8 cellular contexts compared by ENCODE assay signal in the genomic region with DNA sequence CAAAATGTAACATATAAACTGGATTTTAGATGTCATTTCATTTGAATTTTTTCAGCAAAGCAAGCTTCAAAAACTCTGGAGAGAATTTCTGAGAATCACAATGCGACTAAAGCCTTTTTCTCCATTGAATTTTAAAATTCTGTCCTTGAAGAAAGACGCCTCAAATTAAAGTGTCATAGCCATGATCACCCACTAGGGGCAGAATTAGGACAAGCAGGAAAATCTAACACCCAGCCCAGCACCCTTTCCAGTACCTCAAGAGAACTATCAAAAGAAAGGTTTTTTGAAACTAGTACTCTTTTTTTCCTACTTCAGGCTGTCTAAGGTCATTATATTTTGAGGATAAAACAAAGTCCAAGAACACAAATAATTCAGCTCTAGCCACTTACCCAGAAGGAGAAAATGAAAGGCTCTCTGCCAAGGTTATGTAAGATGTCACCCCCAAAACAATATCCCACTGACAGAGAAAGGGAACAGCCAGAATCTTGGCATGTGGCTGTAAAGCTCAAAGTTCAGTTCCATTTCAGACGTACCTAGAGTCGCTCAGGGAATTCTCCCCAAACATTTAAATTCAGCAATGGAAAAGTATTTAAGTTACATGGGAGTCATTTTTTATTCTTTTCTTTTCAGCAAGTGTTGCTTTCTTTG.
A peak's percentile ranks its signal among the peaks of the same experiment; 100 is the strongest.
DNase-seq lines count a peak whose midpoint lies in the region; ATAC-seq and TF ChIP-seq lines count a peak whose summit lies in the region.

No MANE protein-coding gene starts in this region.

- H3K4me1 ChIP-seq in heart left ventricle (no peaks in the 10 kb centered on the region), PC-9 (replicated peaks; ENCODE audit: insufficient read depth) (no peaks in the 10 kb centered on the region), endodermal cell (ENCODE audit: control insufficient read depth, insufficient read depth, low read length) (peaks cover 8% of the 10 kb centered on the region), neural progenitor cell (peaks cover 12% of the 10 kb centered on the region)

- no peaks in the 10 kb centered on the region for H3K36me3 ChIP-seq in heart left ventricle
- no peaks in the 10 kb centered on the region for H3K36me3 ChIP-seq in PC-9 (ENCODE audit: low read depth)
- H3K36me3 ChIP-seq in endodermal cell (ENCODE audit: control insufficient read depth, insufficient read depth, low read length) = no peaks in the 10 kb centered on the region
- H3K36me3 ChIP-seq in neural progenitor cell = no peaks in the 10 kb centered on the region

- 59 to 67% (median 63%) methylated on average over 4 of the region's 4 CpGs for WGBS in heart left ventricle, 4 donors
- WGBS in endodermal cell (ENCODE audit: insufficient coverage in 1 of 2, insufficient read length in 1 of 2), 2 experiments = 59 to 70% methylated on average over 4 of the region's 4 CpGs

- BruUV-seq in PC-9 (replicated peaks; lab: Mats Ljungman, UMichigan) = no TSS peak

- DNase-seq in heart left ventricle (no peak), Right ventricle myocardium inferior (ENCODE audit: missing footprints) (no peak), HFF-Myc (ENCODE audit: extremely low read depth, low read depth) (no peak), PC-9 (no peak), endodermal cell (peak; percentile 73), neural progenitor cell (ENCODE audit: low spot score) (peak; percentile 54), islet precursor cell (no peak), HuH-7 (ENCODE audit: low spot score) (no peak)

- intact Hi-C loops in heart left ventricle (cut with DNase I) = loop anchor here in 7 of 10 donors (10.0 kb wide), 4 partner anchors 336 to 716 kb away; no protein-coding TSS in a partner anchor
- intact Hi-C loops in Right ventricle myocardium inferior (cut with DNase I) = loop anchor here (10.0 kb wide), 1 partner anchor 106 kb away; no protein-coding TSS in a partner anchor
- intact Hi-C loops in PC-9 (cut with micrococcal nuclease; ENCODE audit: unreplicated experiment) = no loop called here

- H3K27ac ChIP-seq in heart left ventricle (no peak overlapping the region), PC-9 (no peak overlapping the region), endodermal cell (ENCODE audit: low read depth, low read length) (no peak overlapping the region), neural progenitor cell (no peak overlapping the region)

- H2AFZ ChIP-seq in PC-9 = no peak overlapping the region
- H2AFZ ChIP-seq in neural progenitor cell (replicated peaks) = no peak overlapping the region

- POLR2A ChIA-PET in PC-9 (lab: Charles Lee; ENCODE audit: unreplicated experiment) = no interaction called here

- H3K4me3 Mint-ChIP-seq in endodermal cell = no peak overlapping the region
- no peak overlapping the region for H3K4me3 Mint-ChIP-seq in neural progenitor cell

- no peak overlapping the region for H3K9ac ChIP-seq in endodermal cell (ENCODE audit: extremely low read depth, low read length, poor library complexity, severe bottlenecking)
- no peak overlapping the region for H3K9ac ChIP-seq in neural progenitor cell

- H3K79me2 ChIP-seq in PC-9 (ENCODE audit: low read depth) (no peaks in the 10 kb centered on the region), neural progenitor cell (ENCODE audit: low read depth) (no peaks in the 10 kb centered on the region)

- H3K27ac Mint-ChIP-seq in endodermal cell (no peak overlapping the region), neural progenitor cell (no peak overlapping the region)

- peak; percentile 46 to 78 (median 69) for TF ChIP-seq CTCF in heart left ventricle (IDR thresholded peaks at IDR 0.05)
- peak; percentile 58 for TF ChIP-seq CTCF in HFF-Myc (IDR thresholded peaks at IDR 0.05; ENCODE audit: low read depth, low read length, missing control alignments)
- peak; percentile 94 for TF ChIP-seq CTCF in PC-9 (conservative IDR thresholded peaks at IDR 0.05)
- TF ChIP-seq CTCF in endodermal cell (conservative IDR thresholded peaks at IDR 0.05) = peak; percentile 82
- TF ChIP-seq CTCF in neural progenitor cell (IDR thresholded peaks at IDR 0.05) = peak; percentile 79

- ATAC-seq in heart left ventricle (no peak), Right ventricle myocardium inferior (no peak)

- H3K4me1 Mint-ChIP-seq in endodermal cell (peaks cover 8% of the 10 kb centered on the region), neural progenitor cell (peaks cover 18% of the 10 kb centered on the region)

- H3K27me3 Mint-ChIP-seq in endodermal cell (ENCODE audit: insufficient read depth) = no peaks in the 10 kb centered on the region
- H3K27me3 Mint-ChIP-seq in neural progenitor cell (ENCODE audit: insufficient read depth, low read depth) = no peaks in the 10 kb centered on the region

- H3K4me2 ChIP-seq in PC-9 (no peak overlapping the region), neural progenitor cell (no peak overlapping the region)

- no peaks in the 10 kb centered on the region; the same call in 1 of the 2 replicates for H3K9me2 ChIP-seq in PC-9 (ENCODE audit: insufficient read depth)

- H3F3A ChIP-seq in PC-9 (ENCODE audit: insufficient read depth, low read depth) (no peaks in the 10 kb centered on the region), neural progenitor cell (ENCODE audit: low read depth) (no peaks in the 10 kb centered on the region)

- no peaks in the 10 kb centered on the region for H3K27me3 ChIP-seq in heart left ventricle
- no peaks in the 10 kb centered on the region for H3K27me3 ChIP-seq in PC-9 (ENCODE audit: insufficient read depth, low read depth)
- H3K27me3 ChIP-seq in endodermal cell (ENCODE audit: control insufficient read depth, insufficient read depth, low read length, poor library complexity, severe bottlenecking) = no peaks in the 10 kb centered on the region
- H3K27me3 ChIP-seq in neural progenitor cell = no peaks in the 10 kb centered on the region

- TF ChIP-seq POLR2A in heart left ventricle (IDR thresholded peaks at IDR 0.05) = no peak

- H3K9me3 Mint-ChIP-seq in endodermal cell = peaks cover 19% of the 10 kb centered on the region
- peaks cover 16% of the 10 kb centered on the region for H3K9me3 Mint-ChIP-seq in neural progenitor cell

- H3K36me3 Mint-ChIP-seq in endodermal cell (ENCODE audit: low read depth) = no peaks in the 10 kb centered on the region
- peaks cover 2% of the 10 kb centered on the region for H3K36me3 Mint-ChIP-seq in neural progenitor cell

- H4K20me1 ChIP-seq in PC-9 (ENCODE audit: insufficient read depth) (no peaks in the 10 kb centered on the region), neural progenitor cell (ENCODE audit: low read depth) (no peaks in the 10 kb centered on the region)

- H3K9me3 ChIP-seq in heart left ventricle = no peaks in the 10 kb centered on the region
- H3K9me3 ChIP-seq in PC-9 (ENCODE audit: insufficient read depth, low read depth) = peaks cover 15% of the 10 kb centered on the region; the same call in 1 of the 2 replicates
- peaks cover 9% of the 10 kb centered on the region for H3K9me3 ChIP-seq in endodermal cell (ENCODE audit: control insufficient read depth, low read length)
- no peaks in the 10 kb centered on the region for H3K9me3 ChIP-seq in neural progenitor cell (ENCODE audit: low read depth)

- H3K4me3 ChIP-seq in heart left ventricle = no peak overlapping the region
- H3K4me3 ChIP-seq in HFF-Myc (replicated peaks; ENCODE audit: low read depth, low read length) = no peak overlapping the region
- H3K4me3 ChIP-seq in PC-9 = no peak overlapping the region
- H3K4me3 ChIP-seq in endodermal cell (ENCODE audit: low read length) = no peak overlapping the region
- H3K4me3 ChIP-seq in neural progenitor cell = no peak overlapping the region

- CTCF ChIA-PET in PC-9 (lab: Charles Lee) = no interaction called here

Comparison
In these comparisons a context has a peak if more than half of its experiments do, and no peak if none do; other contexts are left out.
1. DNase-seq: peak in endodermal cell (single experiment) and neural progenitor cell (single experiment); none in heart left ventricle (0 of 5), Right ventricle myocardium inferior (single experiment), HFF-Myc (single experiment), PC-9 (0 of 2), islet precursor cell (single experiment) and HuH-7 (single experiment).
2. Peak in every context shown above with its lines, with median percentiles within 50 percentile points of each other: CTCF ChIP-seq.